15 cellular contexts compared by ENCODE assay signal in the genomic region with DNA sequence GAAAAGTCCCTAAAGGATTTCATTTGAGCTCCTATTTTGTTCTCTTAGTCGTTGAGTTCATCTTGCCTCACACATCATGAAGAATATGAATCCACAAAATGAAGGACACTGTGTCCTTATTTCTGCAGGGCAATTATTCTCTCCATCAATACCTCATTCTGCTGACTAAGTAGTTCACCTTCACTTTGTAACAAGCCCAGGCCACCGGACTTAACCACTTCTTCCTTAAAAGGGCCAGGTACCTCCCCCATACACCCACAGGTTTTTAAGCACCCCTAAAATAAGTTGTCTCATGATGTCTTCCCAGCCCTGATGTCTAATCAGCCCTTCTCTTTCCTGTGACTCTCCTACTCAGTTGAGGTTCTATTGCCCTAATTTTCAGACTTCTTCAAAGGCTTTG.
"Had no signal": no experiment of that assay in that cellular context is flagged by ENCODE, and none has a peak within 500 bp of the region (broad histone marks: within the 10 kb centered on the region; RNA-seq: fewer than 3 reads in every experiment).

No MANE protein-coding gene starts in this region.

- H3K9me3 ChIP-seq: colonic mucosa, esophagus muscularis mucosa, pancreas, thoracic aorta had no signal

- H3K27ac ChIP-seq: colonic mucosa, pancreas, thoracic aorta had no signal

- DNase-seq: activated CD4-positive, CD25-positive, alpha-beta regulatory T cell; activated CD8-positive, alpha-beta memory T cell treated with anti-CD3 and anti-CD28 coated beads, Interleukin-2, amount 10 ng/mL, durations not matched to agents 7 days and 5 days; activated effector memory CD4-positive, alpha-beta T cell treated with Interleukin-2 at 50 U/mL for 16 hours; activated T-cell treated with anti-CD3 and anti-CD28 coated beads, Interleukin-2, amount 50 U/mL, for 1 hour; amniotic stem cell; colonic mucosa; hippocampal formation; naive B cell; pancreas; stimulated activated CD4-positive, alpha-beta T cell treated with anti-CD3 and anti-CD28 coated beads, Interleukin-2, amount 100 ng/mL, for 24 hours had no signal

- H3K36me3 ChIP-seq: colonic mucosa, esophagus muscularis mucosa, pancreas, thoracic aorta had no signal

- H3K4me1 ChIP-seq: colonic mucosa, pancreas had no signal

- H3K27ac Mint-ChIP-seq: activated CD8-positive, alpha-beta memory T cell treated with anti-CD3 and anti-CD28 coated beads, Interleukin-2, amount 10 ng/mL, durations not matched to agents 7 days and 5 days; naive B cell; T-helper 2 cell treated with Interferon-gamma antibody and Interleukin-4, amounts not matched to agents 5 μg/mL and 100 μg/mL, for 36 hours had no signal

- H3K4me3 ChIP-seq: colonic mucosa, esophagus muscularis mucosa, pancreas, thoracic aorta had no signal

- H3K4me3 Mint-ChIP-seq: activated CD8-positive, alpha-beta memory T cell treated with anti-CD3 and anti-CD28 coated beads, Interleukin-2, amount 10 ng/mL, durations not matched to agents 7 days and 5 days; naive B cell; T-helper 2 cell treated with Interferon-gamma antibody and Interleukin-4, amounts not matched to agents 5 μg/mL and 100 μg/mL, for 36 hours had no signal

- ATAC-seq: activated CD8-positive, alpha-beta memory T cell treated with anti-CD3 and anti-CD28 coated beads, Interleukin-2, amount 10 ng/mL, durations not matched to agents 7 days and 5 days; activated naive CD4-positive, alpha-beta T cell treated with anti-CD3 and anti-CD28 coated beads, Interleukin-2, amount 50 U/mL, for 72 hours; pancreas had no signal

- H3K27me3 ChIP-seq: colonic mucosa, esophagus muscularis mucosa, pancreas had no signal

- H3K36me3 Mint-ChIP-seq: activated CD8-positive, alpha-beta memory T cell treated with anti-CD3 and anti-CD28 coated beads, Interleukin-2, amount 10 ng/mL, durations not matched to agents 7 days and 5 days; naive B cell had no signal

- FAIRE-seq: keratinocyte, pancreas had no signal

- H3K9me3 Mint-ChIP-seq: T-helper 2 cell treated with Interferon-gamma antibody and Interleukin-4, amounts not matched to agents 5 μg/mL and 100 μg/mL, for 36 hours had no signal
